21 cellular contexts compared by ENCODE assay signal in the genomic region with DNA sequence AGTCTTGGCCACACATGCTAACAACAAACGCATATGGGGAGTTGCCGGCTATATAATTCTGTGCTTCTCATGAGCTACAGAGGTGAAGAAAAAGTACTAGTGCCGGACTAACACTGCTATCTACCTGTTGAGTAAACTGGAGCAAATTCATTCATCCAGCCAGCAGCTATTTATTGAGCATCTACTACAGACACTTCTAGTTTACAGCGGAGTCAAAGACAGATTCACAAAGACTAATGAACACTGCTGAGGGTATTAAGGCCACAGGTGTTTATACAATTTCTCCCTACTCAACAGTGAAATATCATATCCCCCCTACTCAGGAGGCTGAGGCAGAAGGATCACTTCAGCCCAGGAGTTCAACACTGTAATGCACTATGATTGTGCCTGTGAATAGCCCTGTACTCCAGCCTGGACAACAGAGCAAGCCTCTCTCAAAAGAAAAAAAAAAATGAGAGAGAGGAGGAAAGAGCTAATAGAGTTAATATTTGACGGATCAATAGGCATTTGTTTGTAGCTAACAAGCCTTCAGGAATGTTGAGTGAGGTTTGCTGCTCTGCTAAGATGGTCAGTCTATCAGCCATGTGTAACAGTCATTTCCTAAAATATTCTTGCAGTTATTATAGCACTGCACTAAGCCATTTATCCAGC. TPM values are rescaled to one million over a fixed set of nuclear protein-coding genes. Genes with fewer than 3 reads are reported as not detected.
"Had no signal": no experiment of that assay in that cellular context is flagged by ENCODE, and none has a peak within 500 bp of the region (broad histone marks: within the 10 kb centered on the region; RNA-seq: fewer than 3 reads in every experiment).

No MANE protein-coding gene starts in this region.

- H3K4me3 ChIP-seq: hepatocyte, prostate gland, SJSA1, testis, uterus had no signal

- H3K36me3 Mint-ChIP-seq: activated CD4-positive, alpha-beta memory T cell treated with anti-CD3 and anti-CD28 coated beads for 36 hours; natural killer cell had no signal

- H3K9me3 Mint-ChIP-seq: activated CD4-positive, alpha-beta memory T cell treated with anti-CD3 and anti-CD28 coated beads for 36 hours; activated naive CD8-positive, alpha-beta T cell treated with anti-CD3 and anti-CD28 coated beads, Interleukin-2, amount 50 U/mL, for 24 hours; activated T-cell treated with anti-CD3 and anti-CD28 coated beads, Interleukin-2, amount 50 U/mL, for 72 hours; central memory CD8-positive, alpha-beta T cell; natural killer cell; T-helper 2 cell treated with Interferon-gamma antibody and Interleukin-4, amounts not matched to agents 5 μg/mL and 100 μg/mL, for 36 hours had no signal

- H3K4me3 Mint-ChIP-seq: activated CD4-positive, alpha-beta memory T cell treated with anti-CD3 and anti-CD28 coated beads for 36 hours; activated naive CD8-positive, alpha-beta T cell treated with anti-CD3 and anti-CD28 coated beads, Interleukin-2, amount 50 U/mL, for 24 hours; activated T-cell treated with anti-CD3 and anti-CD28 coated beads, Interleukin-2, amount 50 U/mL, for 72 hours; central memory CD8-positive, alpha-beta T cell; natural killer cell; T-helper 2 cell treated with Interferon-gamma antibody and Interleukin-4, amounts not matched to agents 5 μg/mL and 100 μg/mL, for 36 hours had no signal

- H3K4me1 ChIP-seq: foreskin keratinocyte, prostate gland, testis, uterus had no signal

- DNase-seq: activated CD4-positive, alpha-beta memory T cell treated with anti-CD3 and anti-CD28 coated beads for 36 hours; activated CD4-positive, alpha-beta T cell treated with anti-CD3 and anti-CD28 coated beads for 1 hour; activated CD8-positive, alpha-beta memory T cell treated with anti-CD3 and anti-CD28 coated beads, Interleukin-2, amount 50 U/mL, for 4 hours; activated naive CD4-positive, alpha-beta T cell; activated naive CD8-positive, alpha-beta T cell treated with anti-CD3 and anti-CD28 coated beads, Interleukin-2, amount 50 U/mL, for 24 hours; activated T-cell treated with anti-CD3 and anti-CD28 coated beads, Interleukin-2, amount 50 U/mL, for 72 hours; foreskin keratinocyte; kidney; mammary epithelial cell; natural killer cell; stimulated activated naive CD4-positive, alpha-beta T cell; SW 1271; testis; uterus had no signal

- ATAC-seq: activated naive CD8-positive, alpha-beta T cell treated with anti-CD3 and anti-CD28 coated beads, Interleukin-2, amount 50 U/mL, for 24 hours; activated T-cell treated with anti-CD3 and anti-CD28 coated beads, Interleukin-2, amount 50 U/mL, for 72 hours; foreskin keratinocyte; natural killer cell; sciatic nerve had no signal

- H3K4me1 Mint-ChIP-seq: activated naive CD8-positive, alpha-beta T cell treated with anti-CD3 and anti-CD28 coated beads, Interleukin-2, amount 50 U/mL, for 24 hours; central memory CD8-positive, alpha-beta T cell; natural killer cell had no signal

- H3K27ac ChIP-seq: foreskin keratinocyte, prostate gland, SJSA1, uterus had no signal

- H3K27ac Mint-ChIP-seq: activated CD4-positive, alpha-beta memory T cell treated with anti-CD3 and anti-CD28 coated beads for 36 hours; activated naive CD8-positive, alpha-beta T cell treated with anti-CD3 and anti-CD28 coated beads, Interleukin-2, amount 50 U/mL, for 24 hours; activated T-cell treated with anti-CD3 and anti-CD28 coated beads, Interleukin-2, amount 50 U/mL, for 72 hours; natural killer cell; T-helper 2 cell treated with Interferon-gamma antibody and Interleukin-4, amounts not matched to agents 5 μg/mL and 100 μg/mL, for 36 hours had no signal

- H3K27me3 ChIP-seq: hepatocyte, testis, uterus had no signal

- H3K9me3 ChIP-seq: prostate gland, SJSA1, testis, uterus had no signal

- H3K36me3 ChIP-seq: prostate gland, SJSA1, uterus had no signal

RNA-seq across cellular contexts. Expression of a gene that starts 17.8 kb away (rescaled TPM):
- total RNA-seq: activated CD4-positive, alpha-beta memory T cell treated with anti-CD3 and anti-CD28 coated beads for 36 hours; activated T-cell treated with anti-CD3 and anti-CD28 coated beads, Interleukin-2, amount 50 U/mL, for 72 hours; mononuclear cell; natural killer cell had no signal
